ENCODE assay signal across 12 cellular contexts in the genomic region with DNA sequence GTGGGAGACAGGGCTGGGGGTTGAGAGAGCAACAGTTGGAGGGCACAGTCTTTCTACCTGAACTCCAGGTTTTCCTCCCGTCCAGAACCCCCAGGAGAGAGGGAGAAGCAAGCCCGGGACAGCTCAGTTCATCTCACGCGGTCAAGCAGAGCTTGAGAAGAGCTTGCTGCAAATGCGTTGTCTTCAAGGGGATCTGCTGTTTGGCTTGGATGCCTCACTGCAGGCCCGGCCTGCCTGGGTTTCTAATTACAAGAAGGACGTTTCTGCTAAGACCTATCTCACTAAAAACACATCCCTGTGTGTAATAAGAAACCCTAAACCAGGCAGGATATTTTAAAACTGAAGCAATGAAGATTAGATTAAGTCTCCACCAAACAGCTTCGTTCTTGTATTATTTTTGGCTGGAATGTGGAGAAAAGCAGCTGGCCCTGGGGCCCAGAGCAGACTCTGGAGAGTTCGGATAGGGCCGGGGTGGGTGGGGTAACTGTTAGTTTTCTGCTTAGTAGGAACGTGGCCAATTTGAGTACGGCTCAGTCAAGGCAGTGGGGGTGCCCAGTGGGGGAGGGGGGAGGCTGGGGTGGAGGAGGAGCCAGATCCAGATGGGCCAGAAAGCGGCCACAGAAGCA. TPM values are rescaled to one million over a fixed set of nuclear protein-coding genes. Genes with fewer than 3 reads are reported as not detected.
DNase-seq lines count a peak whose midpoint lies in the region; TF ChIP-seq lines count a peak whose summit lies in the region.
"Had no signal": no experiment of that assay in that cellular context is flagged by ENCODE, and none has a peak within 500 bp of the region (broad histone marks: within the 10 kb centered on the region; RNA-seq: fewer than 3 reads in every experiment).

No MANE protein-coding gene starts in this region.

- no peaks in the 10 kb centered on the region for H3K9me3 Mint-ChIP-seq in neural crest cell
- no peaks in the 10 kb centered on the region for H3K9me3 Mint-ChIP-seq in activated CD4-positive, alpha-beta T cell treated with anti-CD3 and anti-CD28 coated beads, Interleukin-2, amount 10 ng/mL, durations not matched to agents 7 days and 5 days
- H3K9me3 Mint-ChIP-seq: activated T-helper 1 cell treated with anti-CD3 and anti-CD28 coated beads, Interleukin-12 subunit alpha, Interleukin-12 subunit beta, Interleukin-2, Interleukin-4 antibody, amounts not matched to agents 30 ng/mL and 10 ng/mL and 1 ng/mL, durations not matched to agents 14 hours and 24 hours and 36 hours had no signal

- peak overlapping the region; percentile 41 for H3K27ac ChIP-seq in urinary bladder (ENCODE audit: low read depth)

- H3K36me3 Mint-ChIP-seq in neural crest cell (ENCODE audit: low read depth): peaks cover 2% of the 10 kb centered on the region
- H3K36me3 Mint-ChIP-seq in activated CD4-positive, alpha-beta T cell treated with anti-CD3 and anti-CD28 coated beads, Interleukin-2, amount 10 ng/mL, durations not matched to agents 7 days and 5 days (ENCODE audit: low read depth): peaks cover 1% of the 10 kb centered on the region

- H3K36me3 ChIP-seq in adipocyte (ENCODE audit: control insufficient read depth, insufficient read depth, low read length, severe bottlenecking): no peaks in the 10 kb centered on the region
- H3K36me3 ChIP-seq in urinary bladder (ENCODE audit: insufficient read depth): no peaks in the 10 kb centered on the region

- H3K9ac ChIP-seq in adipocyte (ENCODE audit: low read length): peak overlapping the region; percentile 65

- CTCF ChIA-PET in activated CD4-positive, alpha-beta T cell treated with anti-CD3 and anti-CD28 coated beads, Interleukin-2, amount 10 ng/mL, durations not matched to agents 7 days and 5 days (lab: Charles Lee): interaction anchor here (1.1 kb wide), 1 partner anchor 11 kb away, joined by 3 read pairs; no protein-coding TSS in a partner anchor

- POLR2A ChIA-PET in activated CD4-positive, alpha-beta T cell treated with anti-CD3 and anti-CD28 coated beads, Interleukin-2, amount 10 ng/mL, durations not matched to agents 7 days and 5 days (lab: Charles Lee): no interaction called here

- peak overlapping the region; percentile 2 for H3K27ac Mint-ChIP-seq in neural crest cell (ENCODE audit: unreplicated experiment)
- no peak overlapping the region for H3K27ac Mint-ChIP-seq in activated CD4-positive, alpha-beta T cell treated with anti-CD3 and anti-CD28 coated beads, Interleukin-2, amount 10 ng/mL, durations not matched to agents 7 days and 5 days
- H3K27ac Mint-ChIP-seq: activated T-helper 1 cell treated with anti-CD3 and anti-CD28 coated beads, Interleukin-12 subunit alpha, Interleukin-12 subunit beta, Interleukin-2, Interleukin-4 antibody, amounts not matched to agents 30 ng/mL and 10 ng/mL and 1 ng/mL, durations not matched to agents 14 hours and 24 hours and 36 hours; T-helper 17 cell had no signal

- peaks cover 54% of the 10 kb centered on the region for H3K4me1 Mint-ChIP-seq in neural crest cell
- H3K4me1 Mint-ChIP-seq in activated CD4-positive, alpha-beta T cell treated with anti-CD3 and anti-CD28 coated beads, Interleukin-2, amount 10 ng/mL, durations not matched to agents 7 days and 5 days: peaks cover 8% of the 10 kb centered on the region

- H3K4me3 Mint-ChIP-seq in neural crest cell: peak overlapping the region; percentile 77
- H3K4me3 Mint-ChIP-seq in activated CD4-positive, alpha-beta T cell treated with anti-CD3 and anti-CD28 coated beads, Interleukin-2, amount 10 ng/mL, durations not matched to agents 7 days and 5 days: no peak overlapping the region
- H3K4me3 Mint-ChIP-seq: activated T-helper 1 cell treated with anti-CD3 and anti-CD28 coated beads, Interleukin-12 subunit alpha, Interleukin-12 subunit beta, Interleukin-2, Interleukin-4 antibody, amounts not matched to agents 30 ng/mL and 10 ng/mL and 1 ng/mL, durations not matched to agents 14 hours and 24 hours and 36 hours; T-helper 17 cell had no signal

- H3K27me3 ChIP-seq in adipocyte (replicated peaks; ENCODE audit: control insufficient read depth, insufficient read depth, low read length): no peaks in the 10 kb centered on the region

- peaks cover 12% of the 10 kb centered on the region for H3K27me3 Mint-ChIP-seq in neural crest cell (ENCODE audit: low read depth)
- peaks cover 59% of the 10 kb centered on the region for H3K27me3 Mint-ChIP-seq in activated CD4-positive, alpha-beta T cell treated with anti-CD3 and anti-CD28 coated beads, Interleukin-2, amount 10 ng/mL, durations not matched to agents 7 days and 5 days

- peak; percentile 86 for DNase-seq in adipocyte (ENCODE audit: low read depth)
- peak; percentile 82 for DNase-seq in fibroblast of villous mesenchyme (ENCODE audit: low read depth)
- no peak for DNase-seq in neural crest cell (ENCODE audit: low read depth, low spot score)
- no peak for DNase-seq in SIG-M5 treated with dmso at 0.1 percent for 504 hours (lab: John Stamatoyannopoulos, UW; ENCODE audit: unreplicated experiment)
- DNase-seq in mucosa of gallbladder (ENCODE audit: low spot score): no peak
- DNase-seq in D341Med (ENCODE audit: low spot score): no peak
- DNase-seq in activated CD4-positive, alpha-beta T cell treated with anti-CD3 and anti-CD28 coated beads, Interleukin-2, amount 10 ng/mL, durations not matched to agents 7 days and 5 days: no peak
- DNase-seq: mucosa of descending colon, NCI-H226, T-helper 17 cell had no signal

- TF ChIP-seq CTCF in fibroblast of villous mesenchyme (IDR thresholded peaks at IDR 0.05; ENCODE audit: insufficient read depth, low read depth, low read length) (no peak), neural crest cell (conservative IDR thresholded peaks at IDR 0.05) (no peak)

- no peaks in the 10 kb centered on the region for H3K9me3 ChIP-seq in adipocyte (ENCODE audit: control insufficient read depth, low read length)
- H3K9me3 ChIP-seq: mucosa of descending colon had no signal

- H3K4me1 ChIP-seq in adipocyte (ENCODE audit: control insufficient read depth, insufficient read depth, low read length) (peaks cover 37% of the 10 kb centered on the region), urinary bladder (ENCODE audit: insufficient read depth) (no peaks in the 10 kb centered on the region)

- 23% methylated on average over 13 of the region's 13 CpGs for WGBS in urinary bladder

- H3K4me3 ChIP-seq in adipocyte (ENCODE audit: low read length): peak overlapping the region; percentile 55
- no peak overlapping the region for H3K4me3 ChIP-seq in fibroblast of villous mesenchyme (ENCODE audit: low read depth, low read length)
- no peak overlapping the region for H3K4me3 ChIP-seq in urinary bladder (ENCODE audit: low read depth, low read length)
- H3K4me3 ChIP-seq: mucosa of descending colon had no signal

RNA-seq across cellular contexts. Expression of gene PKNOX2, which starts 6.0 kb away (rescaled TPM):
- total RNA-seq in fibroblast of villous mesenchyme: 0.86 and 2.9 TPM in 2 replicates
- total RNA-seq in neural crest cell: 21.5 and 23.5 TPM in 2 replicates
- total RNA-seq in urinary bladder: 6.5 TPM
- 4.7 TPM for polyA plus RNA-seq in urinary bladder
- total RNA-seq in mucosa of gallbladder: 5.1 TPM
- total RNA-seq in activated CD4-positive, alpha-beta T cell treated with anti-CD3 and anti-CD28 coated beads, Interleukin-2, amount 10 ng/mL, durations not matched to agents 7 days and 5 days: not detected
- total RNA-seq: activated T-helper 1 cell treated with anti-CD3 and anti-CD28 coated beads, Interleukin-12 subunit alpha, Interleukin-12 subunit beta, Interleukin-2, Interleukin-4 antibody, amounts not matched to agents 30 ng/mL and 10 ng/mL and 1 ng/mL, durations not matched to agents 14 hours and 24 hours and 36 hours; T-helper 17 cell had no signal

RNA-seq across cellular contexts. Expression of gene TMEM218, which starts 59.1 kb away (rescaled TPM):
- total RNA-seq in fibroblast of villous mesenchyme: 18.0 and 27.2 TPM in 2 replicates
- 30.4 and 34.6 TPM in 2 replicates for total RNA-seq in neural crest cell
- 38.5 TPM for total RNA-seq in urinary bladder
- polyA plus RNA-seq in urinary bladder: 35.3 TPM
- total RNA-seq in mucosa of gallbladder: 18.7 TPM
- total RNA-seq in activated CD4-positive, alpha-beta T cell treated with anti-CD3 and anti-CD28 coated beads, Interleukin-2, amount 10 ng/mL, durations not matched to agents 7 days and 5 days: 10 to 100 TPM; 16.3 to 16.9 TPM

Comparison
In these comparisons a context has a peak if more than half of its experiments do, and no peak if none do; other contexts are left out.
1. DNase-seq: peak in adipocyte (single experiment) and fibroblast of villous mesenchyme (single experiment); none in neural crest cell (single experiment), SIG-M5 treated with dmso at 0.1 percent for 504 hours (single experiment), mucosa of gallbladder (single experiment), D341Med (single experiment) and activated CD4-positive, alpha-beta T cell treated with anti-CD3 and anti-CD28 coated beads, Interleukin-2, amount 10 ng/mL, durations not matched to agents 7 days and 5 days (single experiment).